ENCODE assay signal across 8 cellular contexts in genomic region chr6:106114492-106114891, GRCh38. TPM values are rescaled to one million over a fixed set of nuclear protein-coding genes. Genes with fewer than 3 reads are reported as not detected.
DNase-seq lines count a peak whose midpoint lies in the region; ATAC-seq and TF ChIP-seq lines count a peak whose summit lies in the region.

No MANE protein-coding gene starts in this region.

- ATAC-seq in GM18858 (IDR thresholded peaks at IDR 0.05; ENCODE audit: unreplicated experiment) (peak; percentile 88), HG02588 (IDR thresholded peaks at IDR 0.05; ENCODE audit: unreplicated experiment) (peak; percentile 78), T-cell (replicated peaks in 1 of 4) (peak in 2 of 4 experiments; percentile 30 to 37), natural killer cell (peak in 1 of 3 donors; percentile 60)

- BruUV-seq in A673 (replicated peaks; lab: Mats Ljungman, UMichigan) (no TSS peak), Calu3 (replicated peaks; lab: Mats Ljungman, UMichigan) (no TSS peak)

- H3K9me3 Mint-ChIP-seq in T-cell (no peaks in the 10 kb centered on the region), natural killer cell (no peaks in the 10 kb centered on the region), Calu3 (ENCODE audit: low read depth, unreplicated experiment) (no peaks in the 10 kb centered on the region)

- CTCF ChIA-PET in T-cell (lab: Charles Lee) = interaction anchor here in 1 of 2 donors (2.6 kb wide), 1 partner anchor 109 kb away, joined by 8 read pairs; no protein-coding TSS in a partner anchor
- CTCF ChIA-PET in A673 (lab: Charles Lee) = no interaction called here
- CTCF ChIA-PET in Calu3 (lab: Charles Lee) = no interaction called here

- H3K4me3 Mint-ChIP-seq in T-cell (peak overlapping the region; percentile 38 to 60 (median 50)), natural killer cell (peak overlapping the region; percentile 31), Calu3 (ENCODE audit: low read depth, unreplicated experiment) (no peak overlapping the region)

- H3K36me3 ChIP-seq in A673 (ENCODE audit: insufficient read depth, low read length, poor library complexity, severe bottlenecking) (no peaks in the 10 kb centered on the region), tibial artery (no peaks in the 10 kb centered on the region)

- intact Hi-C loops in natural killer cell (cut with micrococcal nuclease) = no loop called here
- intact Hi-C loops in A673 (cut with micrococcal nuclease; ENCODE audit: unreplicated experiment) = no loop called here
- intact Hi-C loops in Calu3 (cut with micrococcal nuclease; ENCODE audit: unreplicated experiment) = no loop called here
- intact Hi-C loops in tibial artery (cut with DNase I; ENCODE audit: low total_unique reads) = no loop called here

- H3K4me1 Mint-ChIP-seq in T-cell (peaks cover 78 to 93% (median 88%) of the 10 kb centered on the region in 3 donors), natural killer cell (peaks cover 79 to 88% of the 10 kb centered on the region in 2 donors), Calu3 (ENCODE audit: low read depth, unreplicated experiment) (peaks cover 17% of the 10 kb centered on the region)

- H3K4me3 ChIP-seq in A673 (ENCODE audit: low read depth, low read length, poor library complexity, severe bottlenecking) (no peak overlapping the region), tibial artery (no peak overlapping the region)

- H3K9me3 ChIP-seq in A673 (ENCODE audit: low read depth, low read length, poor library complexity, severe bottlenecking) (no peaks in the 10 kb centered on the region), tibial artery (no peaks in the 10 kb centered on the region)

- H3K27me3 Mint-ChIP-seq in T-cell = peaks cover 0 to 10% of the 10 kb centered on the region in 2 donors
- H3K27me3 Mint-ChIP-seq in natural killer cell (ENCODE audit: low read depth in 2 of 2) = no peaks in the 10 kb centered on the region
- H3K27me3 Mint-ChIP-seq in Calu3 (ENCODE audit: unreplicated experiment) = peaks cover 13% of the 10 kb centered on the region

- H3K36me3 Mint-ChIP-seq in T-cell (no peaks in the 10 kb centered on the region), natural killer cell (no peaks in the 10 kb centered on the region), Calu3 (ENCODE audit: insufficient read depth, unreplicated experiment) (peaks cover 3% of the 10 kb centered on the region)

- POLR2A ChIA-PET in T-cell (lab: Charles Lee) (interaction anchor here in 1 of 2 donors (0.6 kb wide), 1 partner anchor 683 kb away, joined by 5 read pairs; no protein-coding TSS in a partner anchor), A673 (lab: Charles Lee; ENCODE audit: low non-redundant PET) (no interaction called here)

- TF ChIP-seq CTCF in natural killer cell (IDR thresholded peaks at IDR 0.05) (no peak), A673 (conservative IDR thresholded peaks at IDR 0.05; ENCODE audit: low read depth, low read length) (no peak), Calu3 (IDR thresholded peaks at IDR 0.05; ENCODE audit: unreplicated experiment) (no peak), tibial artery (IDR thresholded peaks at IDR 0.05) (no peak)

- H3K27ac ChIP-seq in A673 (ENCODE audit: low read depth, low read length, poor library complexity, severe bottlenecking) = no peak overlapping the region
- no peak overlapping the region for H3K27ac ChIP-seq in tibial artery

- peak overlapping the region; percentile 81 to 85 for H3K27ac Mint-ChIP-seq in T-cell
- peak overlapping the region; percentile 41 to 57 for H3K27ac Mint-ChIP-seq in natural killer cell
- H3K27ac Mint-ChIP-seq in Calu3 (ENCODE audit: unreplicated experiment) = no peak overlapping the region

- H3K4me1 ChIP-seq in A673 (ENCODE audit: insufficient read depth, low read length, poor library complexity, severe bottlenecking) (no peaks in the 10 kb centered on the region), tibial artery (no peaks in the 10 kb centered on the region)

- H3K27me3 ChIP-seq in A673 (replicated peaks; ENCODE audit: insufficient read depth, low read depth, low read length, poor library complexity) = no peaks in the 10 kb centered on the region
- peaks cover 0 to 7% of the 10 kb centered on the region in 2 donors for H3K27me3 ChIP-seq in tibial artery

- peak in 10 of 34 experiments; percentile 12 to 36 (median 26) for DNase-seq in T-cell
- DNase-seq in natural killer cell = no peak
- no peak for DNase-seq in A673 (ENCODE audit: low spot score)
- no peak for DNase-seq in NCI-H1048 (lab: John Stamatoyannopoulos, UW)
- DNase-seq in Calu3 = no peak
- DNase-seq in tibial artery = no peak

RNA-seq across cellular contexts. Expression of gene PRDM1, which starts 28.4 kb away (rescaled TPM):
- total RNA-seq in T-cell (100 to 1,000 TPM in 1 of 5 donors, 10 to 100 TPM in 4; 21.9 to 108 (median 30.6) TPM), natural killer cell (100 to 1,000 TPM; 165 to 180 (median 177) TPM), A673 (2021) (not detected in 2 replicates), Calu3 (2022) (0.40 and 1.1 TPM in 2 replicates)

Comparison
In these comparisons a context has a peak if more than half of its experiments do, and no peak if none do; other contexts are left out.
1. RNA of gene PRDM1, which starts 28.4 kb away (total RNA-seq): 165 to 180 TPM in natural killer cell and 21.9 to 108 TPM in T-cell; 0.40 to 1.1 TPM in Calu3 and not detected in A673; every median in the first group is over 10 times any median in the second.